ENCODE assay signal across 18 cellular contexts in genomic region chr10:101653536-101653935, GRCh38. TPM values are rescaled to one million over a fixed set of nuclear protein-coding genes. Genes with fewer than 3 reads are reported as not detected.
DNase-seq lines count a peak whose midpoint lies in the region; ATAC-seq and TF ChIP-seq lines count a peak whose summit lies in the region.
"Had no signal": no experiment of that assay in that cellular context is flagged by ENCODE, and none has a peak within 500 bp of the region (broad histone marks: within the 10 kb centered on the region; RNA-seq: fewer than 3 reads in every experiment).

No MANE protein-coding gene starts in this region.

- H3K4me1 Mint-ChIP-seq in chondrocyte (ENCODE audit: low read depth): no peaks in the 10 kb centered on the region
- H3K4me1 Mint-ChIP-seq: CD14-positive monocyte had no signal

- no peaks in the 10 kb centered on the region for H3K27me3 Mint-ChIP-seq in chondrocyte (ENCODE audit: low read depth)
- H3K27me3 Mint-ChIP-seq: CD4-positive, alpha-beta memory T cell; CD4-positive, CD25-positive, alpha-beta regulatory T cell; CD8-positive, alpha-beta memory T cell had no signal

- no peak for ATAC-seq in HG03280 (IDR thresholded peaks at IDR 0.05; ENCODE audit: unreplicated experiment)

- peaks cover 20% of the 10 kb centered on the region for H3K36me3 Mint-ChIP-seq in chondrocyte (ENCODE audit: low read depth)

- H3K9me3 Mint-ChIP-seq in chondrocyte (ENCODE audit: low read depth): no peaks in the 10 kb centered on the region
- H3K9me3 Mint-ChIP-seq: CD14-positive monocyte; CD4-positive, alpha-beta memory T cell; CD4-positive, CD25-positive, alpha-beta regulatory T cell; CD8-positive, alpha-beta memory T cell had no signal

- no peak for TF ChIP-seq CTCF in chondrocyte (IDR thresholded peaks at IDR 0.05)

- DNase-seq in SK-MEL-5 (ENCODE audit: low read depth, low spot score): peak; percentile 85
- DNase-seq in foreskin melanocyte: peak; percentile 72
- peak; percentile 53 for DNase-seq in pons (ENCODE audit: low spot score)
- no peak for DNase-seq in HT-29 (ENCODE audit: low spot score)
- no peak for DNase-seq in chondrocyte (ENCODE audit: low spot score)
- DNase-seq: 8988T; ACHN; BE2C; C1 segment of cervical spinal cord; Caco-2; Calu3; CD4-positive, alpha-beta memory T cell; CD4-positive, CD25-positive, alpha-beta regulatory T cell; CD8-positive, alpha-beta memory T cell; DMS79 treated with DMSO at 0.1 percent for 48 hours; GF-D8 had no signal

- in situ Hi-C loops in SK-MEL-5 (cut with HindIII; ENCODE audit: low pct_unique_long_range_greater_than_20kb, low sequenced_read_pairs): no loop called here

- no peak overlapping the region for H3K4me3 Mint-ChIP-seq in chondrocyte (ENCODE audit: unreplicated experiment)
- H3K4me3 Mint-ChIP-seq: CD14-positive monocyte; CD4-positive, alpha-beta memory T cell; CD4-positive, CD25-positive, alpha-beta regulatory T cell; CD8-positive, alpha-beta memory T cell had no signal

- no peak overlapping the region for H3K27ac Mint-ChIP-seq in chondrocyte (ENCODE audit: unreplicated experiment)
- H3K27ac Mint-ChIP-seq: CD14-positive monocyte; CD4-positive, alpha-beta memory T cell; CD4-positive, CD25-positive, alpha-beta regulatory T cell; CD8-positive, alpha-beta memory T cell had no signal

RNA-seq across cellular contexts. Expression of gene FBXW4, which starts 41.4 kb away (rescaled TPM):
- 6.8 and 10.7 TPM in 2 replicates for total RNA-seq in SK-MEL-5 (2014; rRNA removed; shearing (Covaris generic))
- 22.3 and 22.4 TPM in 2 replicates for polyA plus RNA-seq in SK-MEL-5 (2015; cell fraction: cytosol; rRNA removed)
- polyA plus RNA-seq in SK-MEL-5 (2015; cell fraction: nucleus; rRNA removed): 10.9 and 14.5 TPM in 2 replicates
- 19.1 and 30.3 TPM in 2 replicates for total RNA-seq in HT-29 (2014; rRNA removed; shearing (Covaris generic))
- total RNA-seq in chondrocyte: 34.4 to 37.2 TPM (median 36.1 TPM) in 3 replicates

Comparison
In these comparisons a context has a peak if more than half of its experiments do, and no peak if none do; other contexts are left out.
1. DNase-seq: peak in SK-MEL-5 (single experiment), foreskin melanocyte (single experiment) and pons (single experiment); none in HT-29 (single experiment) and chondrocyte (single experiment).